In the genomic region with DNA sequence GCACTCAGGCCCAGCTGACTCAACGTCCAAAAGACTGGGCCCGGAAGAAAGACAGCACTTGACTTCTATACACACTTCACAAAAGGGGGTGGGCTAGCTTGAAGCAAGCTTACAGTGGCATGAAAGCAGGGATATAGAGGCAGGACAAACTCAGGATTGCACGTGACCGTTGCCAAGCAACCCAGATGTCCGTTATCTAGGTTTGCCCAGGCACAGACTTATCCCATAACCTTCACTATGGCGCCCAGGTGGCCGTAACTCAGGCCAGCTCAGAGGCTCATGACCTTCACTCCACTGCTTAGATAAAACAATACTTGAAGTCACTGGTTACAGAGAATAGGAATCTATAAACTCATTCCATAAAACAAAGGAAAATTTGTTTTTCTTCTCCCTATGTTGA, we compare ENCODE assay signal across 1 cellular context.
TF ChIP-seq lines count a peak whose summit lies in the region.
"Not testable (repeated sequence)": the region's sequence is repeated elsewhere in the genome, so short reads cannot be mapped to it uniquely, and the experiment has no call there.

No MANE protein-coding gene starts in this region.

TF ChIP-seq in K562, 482 proteins besides CTCF, POLR2A, EP300 and RAD21 (continues in another document):
- TF ChIP-seq TAL1 (IDR thresholded peaks at IDR 0.05) (peak; percentile 73), SOX6 (IDR thresholded peaks at IDR 0.05) (0 out of 2 replicates have a peak, but pooled peaks have one; percentile 48), ZFX (CRISPR knock-in tag; IDR thresholded peaks at IDR 0.05) (peak; percentile 1; the same call in 1 of the 2 replicates), USF2 (CRISPR knock-in tag; IDR thresholded peaks at IDR 0.05) (peak; percentile 20; the same call in 1 of the 2 replicates), ADNP (tag; IDR thresholded peaks at IDR 0.05) (0 out of 2 replicates have a peak, but pooled peaks have one; percentile 45), NCOR1 (IDR thresholded peaks at IDR 0.05) (peak; percentile 71), MEIS2 (IDR thresholded peaks at IDR 0.05; ENCODE audit: partially characterized antibody) (peak; percentile 40), TOE1 (IDR thresholded peaks at IDR 0.05; ENCODE audit: borderline replicate concordance) (peak; percentile 84), CBFA2T3 (IDR thresholded peaks at IDR 0.05) (peak; percentile 88), ZNF395 (CRISPR knock-in tag; IDR thresholded peaks at IDR 0.05) (peak; percentile 71; the same call in 1 of the 2 replicates), PML (IDR thresholded peaks at IDR 0.05; ENCODE audit: low read length) (0 out of 2 replicates have a peak, but pooled peaks have one; percentile 34), KLF16 (IDR thresholded peaks at IDR 0.05) (peak; percentile 70), NFIC (IDR thresholded peaks at IDR 0.05) (peak; percentile 54), NR2C1 (tag; IDR thresholded peaks at IDR 0.05) (0 out of 2 replicates have a peak, but pooled peaks have one; percentile 35), JUND (IDR thresholded peaks at IDR 0.05; ENCODE audit: borderline replicate concordance, low read depth, low read length) (peak; percentile 58; the same call in 1 of the 2 replicates), JUND (tag; IDR thresholded peaks at IDR 0.05; ENCODE audit: borderline replicate concordance, low read depth, low read length) (peak; percentile 16; the same call in 1 of the 3 replicates), MNT (conservative IDR thresholded peaks at IDR 0.05) (peak in 1 of 2 experiments; percentile 32; a peak in 1 of 4 replicates), FOXA3 (CRISPR knock-in tag; conservative IDR thresholded peaks at IDR 0.05 in 1 of 2, IDR thresholded peaks at IDR 0.05 in 1 of 2) (peak in 1 of 2 experiments; percentile 74; a peak in 1 of 4 replicates), TCF3 (CRISPR knock-in tag; IDR thresholded peaks at IDR 0.05) (peak; percentile 85), MTA2 (IDR thresholded peaks at IDR 0.05; ENCODE audit: low read depth) (peak; percentile 41), NR2C2 (tag; IDR thresholded peaks at IDR 0.05) (0 out of 2 replicates have a peak, but pooled peaks have one; percentile 22), CBFA2T2 (conservative IDR thresholded peaks at IDR 0.05) (peak; percentile 85), YY1 (IDR thresholded peaks at IDR 0.05; ENCODE audit: borderline replicate concordance in 1 of 3, control insufficient read depth in 1 of 3, extremely low read depth in 1 of 3, insufficient read depth in 3 of 3, insufficient read length in 1 of 3, insufficient replicate concordance in 2 of 3, low read depth in 1 of 3, low read length in 2 of 3) (peak in 1 of 3 experiments; percentile 71), TFE3 (CRISPR knock-in tag; IDR thresholded peaks at IDR 0.05) (peak; percentile 54)
- TF ChIP-seq, protein P1, sequence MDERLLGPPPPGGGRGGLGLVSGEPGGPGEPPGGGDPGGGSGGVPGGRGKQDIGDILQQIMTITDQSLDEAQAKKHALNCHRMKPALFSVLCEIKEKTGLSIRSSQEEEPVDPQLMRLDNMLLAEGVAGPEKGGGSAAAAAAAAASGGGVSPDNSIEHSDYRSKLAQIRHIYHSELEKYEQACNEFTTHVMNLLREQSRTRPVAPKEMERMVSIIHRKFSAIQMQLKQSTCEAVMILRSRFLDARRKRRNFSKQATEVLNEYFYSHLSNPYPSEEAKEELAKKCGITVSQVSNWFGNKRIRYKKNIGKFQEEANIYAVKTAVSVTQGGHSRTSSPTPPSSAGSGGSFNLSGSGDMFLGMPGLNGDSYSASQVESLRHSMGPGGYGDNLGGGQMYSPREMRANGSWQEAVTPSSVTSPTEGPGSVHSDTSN (CRISPR knock-in tag; IDR thresholded peaks at IDR 0.05; ENCODE audit: low read depth) = not testable (repeated sequence)
- TF ChIP-seq, protein P1 (tag; conservative IDR thresholded peaks at IDR 0.05; ENCODE audit: low read depth) = 0 out of 2 replicates have a peak, but pooled peaks have one; percentile 13
- TF ChIP-seq, protein P2, sequence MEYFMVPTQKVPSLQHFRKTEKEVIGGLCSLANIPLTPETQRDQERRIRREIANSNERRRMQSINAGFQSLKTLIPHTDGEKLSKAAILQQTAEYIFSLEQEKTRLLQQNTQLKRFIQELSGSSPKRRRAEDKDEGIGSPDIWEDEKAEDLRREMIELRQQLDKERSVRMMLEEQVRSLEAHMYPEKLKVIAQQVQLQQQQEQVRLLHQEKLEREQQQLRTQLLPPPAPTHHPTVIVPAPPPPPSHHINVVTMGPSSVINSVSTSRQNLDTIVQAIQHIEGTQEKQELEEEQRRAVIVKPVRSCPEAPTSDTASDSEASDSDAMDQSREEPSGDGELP (CRISPR knock-in tag; IDR thresholded peaks at IDR 0.05; ENCODE audit: borderline replicate concordance) = peak; percentile 63; the same call in 1 of the 2 replicates
- TF ChIP-seq TOE1 (CRISPR knock-in tag; IDR thresholded peaks at IDR 0.05; ENCODE audit: borderline replicate concordance, low read depth); NR2C1 (IDR thresholded peaks at IDR 0.05); NR2C2 (CRISPR knock-in tag; IDR thresholded peaks at IDR 0.05): not testable (repeated sequence)
- TF ChIP-seq, protein P3, sequence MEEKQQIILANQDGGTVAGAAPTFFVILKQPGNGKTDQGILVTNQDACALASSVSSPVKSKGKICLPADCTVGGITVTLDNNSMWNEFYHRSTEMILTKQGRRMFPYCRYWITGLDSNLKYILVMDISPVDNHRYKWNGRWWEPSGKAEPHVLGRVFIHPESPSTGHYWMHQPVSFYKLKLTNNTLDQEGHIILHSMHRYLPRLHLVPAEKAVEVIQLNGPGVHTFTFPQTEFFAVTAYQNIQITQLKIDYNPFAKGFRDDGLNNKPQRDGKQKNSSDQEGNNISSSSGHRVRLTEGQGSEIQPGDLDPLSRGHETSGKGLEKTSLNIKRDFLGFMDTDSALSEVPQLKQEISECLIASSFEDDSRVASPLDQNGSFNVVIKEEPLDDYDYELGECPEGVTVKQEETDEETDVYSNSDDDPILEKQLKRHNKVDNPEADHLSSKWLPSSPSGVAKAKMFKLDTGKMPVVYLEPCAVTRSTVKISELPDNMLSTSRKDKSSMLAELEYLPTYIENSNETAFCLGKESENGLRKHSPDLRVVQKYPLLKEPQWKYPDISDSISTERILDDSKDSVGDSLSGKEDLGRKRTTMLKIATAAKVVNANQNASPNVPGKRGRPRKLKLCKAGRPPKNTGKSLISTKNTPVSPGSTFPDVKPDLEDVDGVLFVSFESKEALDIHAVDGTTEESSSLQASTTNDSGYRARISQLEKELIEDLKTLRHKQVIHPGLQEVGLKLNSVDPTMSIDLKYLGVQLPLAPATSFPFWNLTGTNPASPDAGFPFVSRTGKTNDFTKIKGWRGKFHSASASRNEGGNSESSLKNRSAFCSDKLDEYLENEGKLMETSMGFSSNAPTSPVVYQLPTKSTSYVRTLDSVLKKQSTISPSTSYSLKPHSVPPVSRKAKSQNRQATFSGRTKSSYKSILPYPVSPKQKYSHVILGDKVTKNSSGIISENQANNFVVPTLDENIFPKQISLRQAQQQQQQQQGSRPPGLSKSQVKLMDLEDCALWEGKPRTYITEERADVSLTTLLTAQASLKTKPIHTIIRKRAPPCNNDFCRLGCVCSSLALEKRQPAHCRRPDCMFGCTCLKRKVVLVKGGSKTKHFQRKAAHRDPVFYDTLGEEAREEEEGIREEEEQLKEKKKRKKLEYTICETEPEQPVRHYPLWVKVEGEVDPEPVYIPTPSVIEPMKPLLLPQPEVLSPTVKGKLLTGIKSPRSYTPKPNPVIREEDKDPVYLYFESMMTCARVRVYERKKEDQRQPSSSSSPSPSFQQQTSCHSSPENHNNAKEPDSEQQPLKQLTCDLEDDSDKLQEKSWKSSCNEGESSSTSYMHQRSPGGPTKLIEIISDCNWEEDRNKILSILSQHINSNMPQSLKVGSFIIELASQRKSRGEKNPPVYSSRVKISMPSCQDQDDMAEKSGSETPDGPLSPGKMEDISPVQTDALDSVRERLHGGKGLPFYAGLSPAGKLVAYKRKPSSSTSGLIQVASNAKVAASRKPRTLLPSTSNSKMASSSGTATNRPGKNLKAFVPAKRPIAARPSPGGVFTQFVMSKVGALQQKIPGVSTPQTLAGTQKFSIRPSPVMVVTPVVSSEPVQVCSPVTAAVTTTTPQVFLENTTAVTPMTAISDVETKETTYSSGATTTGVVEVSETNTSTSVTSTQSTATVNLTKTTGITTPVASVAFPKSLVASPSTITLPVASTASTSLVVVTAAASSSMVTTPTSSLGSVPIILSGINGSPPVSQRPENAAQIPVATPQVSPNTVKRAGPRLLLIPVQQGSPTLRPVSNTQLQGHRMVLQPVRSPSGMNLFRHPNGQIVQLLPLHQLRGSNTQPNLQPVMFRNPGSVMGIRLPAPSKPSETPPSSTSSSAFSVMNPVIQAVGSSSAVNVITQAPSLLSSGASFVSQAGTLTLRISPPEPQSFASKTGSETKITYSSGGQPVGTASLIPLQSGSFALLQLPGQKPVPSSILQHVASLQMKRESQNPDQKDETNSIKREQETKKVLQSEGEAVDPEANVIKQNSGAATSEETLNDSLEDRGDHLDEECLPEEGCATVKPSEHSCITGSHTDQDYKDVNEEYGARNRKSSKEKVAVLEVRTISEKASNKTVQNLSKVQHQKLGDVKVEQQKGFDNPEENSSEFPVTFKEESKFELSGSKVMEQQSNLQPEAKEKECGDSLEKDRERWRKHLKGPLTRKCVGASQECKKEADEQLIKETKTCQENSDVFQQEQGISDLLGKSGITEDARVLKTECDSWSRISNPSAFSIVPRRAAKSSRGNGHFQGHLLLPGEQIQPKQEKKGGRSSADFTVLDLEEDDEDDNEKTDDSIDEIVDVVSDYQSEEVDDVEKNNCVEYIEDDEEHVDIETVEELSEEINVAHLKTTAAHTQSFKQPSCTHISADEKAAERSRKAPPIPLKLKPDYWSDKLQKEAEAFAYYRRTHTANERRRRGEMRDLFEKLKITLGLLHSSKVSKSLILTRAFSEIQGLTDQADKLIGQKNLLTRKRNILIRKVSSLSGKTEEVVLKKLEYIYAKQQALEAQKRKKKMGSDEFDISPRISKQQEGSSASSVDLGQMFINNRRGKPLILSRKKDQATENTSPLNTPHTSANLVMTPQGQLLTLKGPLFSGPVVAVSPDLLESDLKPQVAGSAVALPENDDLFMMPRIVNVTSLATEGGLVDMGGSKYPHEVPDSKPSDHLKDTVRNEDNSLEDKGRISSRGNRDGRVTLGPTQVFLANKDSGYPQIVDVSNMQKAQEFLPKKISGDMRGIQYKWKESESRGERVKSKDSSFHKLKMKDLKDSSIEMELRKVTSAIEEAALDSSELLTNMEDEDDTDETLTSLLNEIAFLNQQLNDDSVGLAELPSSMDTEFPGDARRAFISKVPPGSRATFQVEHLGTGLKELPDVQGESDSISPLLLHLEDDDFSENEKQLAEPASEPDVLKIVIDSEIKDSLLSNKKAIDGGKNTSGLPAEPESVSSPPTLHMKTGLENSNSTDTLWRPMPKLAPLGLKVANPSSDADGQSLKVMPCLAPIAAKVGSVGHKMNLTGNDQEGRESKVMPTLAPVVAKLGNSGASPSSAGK (IDR thresholded peaks at IDR 0.05) = peak; percentile 24; the same call in 1 of the 2 replicates
- TF ChIP-seq, protein P4, sequence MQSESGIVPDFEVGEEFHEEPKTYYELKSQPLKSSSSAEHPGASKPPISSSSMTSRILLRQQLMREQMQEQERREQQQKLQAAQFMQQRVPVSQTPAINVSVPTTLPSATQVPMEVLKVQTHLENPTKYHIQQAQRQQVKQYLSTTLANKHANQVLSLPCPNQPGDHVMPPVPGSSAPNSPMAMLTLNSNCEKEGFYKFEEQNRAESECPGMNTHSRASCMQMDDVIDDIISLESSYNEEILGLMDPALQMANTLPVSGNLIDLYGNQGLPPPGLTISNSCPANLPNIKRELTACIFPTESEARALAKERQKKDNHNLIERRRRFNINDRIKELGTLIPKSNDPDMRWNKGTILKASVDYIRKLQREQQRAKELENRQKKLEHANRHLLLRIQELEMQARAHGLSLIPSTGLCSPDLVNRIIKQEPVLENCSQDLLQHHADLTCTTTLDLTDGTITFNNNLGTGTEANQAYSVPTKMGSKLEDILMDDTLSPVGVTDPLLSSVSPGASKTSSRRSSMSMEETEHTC (IDR thresholded peaks at IDR 0.05) = peak; percentile 73
